11 cellular contexts compared by ENCODE assay signal in the genomic region with DNA sequence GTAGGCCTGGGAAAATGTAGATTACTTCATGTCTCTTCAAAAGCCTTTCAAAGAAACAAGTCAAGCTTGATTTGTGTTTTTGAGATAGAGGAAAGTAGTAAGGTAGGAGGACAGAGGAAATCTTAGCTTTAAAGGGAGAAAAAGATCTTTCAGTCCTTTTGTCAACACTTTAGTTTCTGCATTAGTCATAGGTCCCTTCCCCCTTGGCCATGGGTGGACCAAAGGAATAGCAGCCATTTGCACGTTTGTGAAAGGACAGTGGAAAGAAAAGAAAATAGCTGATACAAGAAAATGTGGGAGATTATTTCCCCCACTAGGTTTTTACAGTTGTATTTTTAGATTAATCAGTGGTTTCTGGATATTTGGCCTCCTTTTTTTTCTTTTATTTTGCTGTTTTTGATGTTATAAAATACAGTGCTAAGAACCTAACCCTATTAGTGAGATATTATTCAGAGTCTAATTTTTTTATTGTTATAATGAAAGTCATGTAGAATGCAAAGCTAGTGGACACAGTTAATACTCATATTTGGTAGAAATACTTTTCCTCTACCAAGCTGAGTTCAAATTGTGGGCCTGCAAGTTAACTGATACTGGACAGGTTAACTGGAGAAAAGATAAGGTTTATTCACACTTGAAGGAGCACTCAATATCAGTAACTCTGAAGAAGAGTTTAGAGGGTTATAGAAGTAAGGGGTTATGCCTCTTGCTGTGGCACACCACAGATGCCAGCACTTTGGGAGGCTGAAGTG.
A peak's percentile ranks its signal among the peaks of the same experiment; 100 is the strongest.
DNase-seq lines count a peak whose midpoint lies in the region; ATAC-seq and TF ChIP-seq lines count a peak whose summit lies in the region.
"Had no signal": no experiment of that assay in that cellular context is flagged by ENCODE, and none has a peak within 500 bp of the region (broad histone marks: within the 10 kb centered on the region; RNA-seq: fewer than 3 reads in every experiment).

No MANE protein-coding gene starts in this region.

- TF ChIP-seq CTCF in OCI-LY7 (conservative IDR thresholded peaks at IDR 0.05; ENCODE audit: low read length) (no peak), tibial artery (IDR thresholded peaks at IDR 0.05) (no peak)

- H3K4me3 ChIP-seq in OCI-LY7 (ENCODE audit: low read depth, low read length, poor library complexity, severe bottlenecking) (peak overlapping the region; percentile 41), tibial artery (no peak overlapping the region)

- intact Hi-C loops in OCI-LY7 (cut with micrococcal nuclease; ENCODE audit: unreplicated experiment) (no loop called here), tibial artery (cut with DNase I; ENCODE audit: low total_unique reads) (no loop called here)

- TF ChIP-seq POLR2A in erythroblast (IDR thresholded peaks at IDR 0.05; ENCODE audit: low read length), result no peak

- H3K4me1 ChIP-seq in OCI-LY7 (ENCODE audit: insufficient read depth, low read length, poor library complexity, severe bottlenecking) (peaks cover 99% of the 10 kb centered on the region), tibial artery (peaks cover 0 to 5% (median 2%) of the 10 kb centered on the region in 4 donors)
- H3K4me1 ChIP-seq: parathyroid adenoma had no signal

- peak overlapping the region; percentile 73 for H3K4me2 ChIP-seq in OCI-LY7 (ENCODE audit: low read length)

- peak; percentile 55 for ATAC-seq in GM18870 (IDR thresholded peaks at IDR 0.05; ENCODE audit: unreplicated experiment)
- ATAC-seq in HG03378 (IDR thresholded peaks at IDR 0.05; ENCODE audit: unreplicated experiment), result no peak

- H3K27ac ChIP-seq in OCI-LY7 (ENCODE audit: low read depth, low read length, poor library complexity, severe bottlenecking) (peak overlapping the region; percentile 99), tibial artery (no peak overlapping the region)
- H3K27ac ChIP-seq: parathyroid adenoma had no signal

- peaks cover 57% of the 10 kb centered on the region for H3K36me3 ChIP-seq in OCI-LY7 (ENCODE audit: insufficient read depth, low read length)
- H3K36me3 ChIP-seq in tibial artery, result peaks cover 9 to 11% (median 10%) of the 10 kb centered on the region in 3 donors

- H3K9me3 ChIP-seq in OCI-LY7 (ENCODE audit: low read length) (no peaks in the 10 kb centered on the region), tibial artery (no peaks in the 10 kb centered on the region)

- H2AFZ ChIP-seq in OCI-LY7 (ENCODE audit: low read length), result no peak overlapping the region
- H2AFZ ChIP-seq: parathyroid adenoma had no signal

- no peaks in the 10 kb centered on the region for H4K20me1 ChIP-seq in OCI-LY7 (ENCODE audit: insufficient read depth, low read length)

- H3K27me3 ChIP-seq in tibial artery, result no peaks in the 10 kb centered on the region

- peak; percentile 14 for DNase-seq in AG08395 (ENCODE audit: low spot score)
- DNase-seq in OCI-LY7 (ENCODE audit: low spot score), result no peak
- peak; percentile 26 to 69 for DNase-seq in erythroblast (lab: John Stamatoyannopoulos, UW)
- no peak for DNase-seq in NCI-H1417 (lab: John Stamatoyannopoulos, UW)
- DNase-seq in NCI-H526 treated with DMSO at 0.1 percent for 48 hours (lab: John Stamatoyannopoulos, UW), result no peak
- no peak for DNase-seq in tibial artery
- DNase-seq: NCI-H2081, T-helper 9 cell had no signal

- H3K79me2 ChIP-seq in OCI-LY7 (ENCODE audit: insufficient read depth, low read depth, low read length), result peaks cover 83% of the 10 kb centered on the region
- H3K79me2 ChIP-seq: parathyroid adenoma had no signal

- CTCF ChIA-PET in OCI-LY7 (lab: Charles Lee; ENCODE audit: unreplicated experiment), result interaction anchor here (0.6 to 1.5 kb wide), 6 partner anchors 22 to 301 kb away, joined by 3 to 6 read pairs (median 3); no protein-coding TSS in a partner anchor

- H3K9me2 ChIP-seq in OCI-LY7 (ENCODE audit: insufficient read depth, low read length), result no peaks in the 10 kb centered on the region

- POLR2A ChIA-PET in OCI-LY7 (lab: Charles Lee), result interaction anchor here (0.5 to 15.1 kb wide), 20 partner anchors 8 to 431 kb away, joined by 3 to 290 read pairs (median 4); a partner anchor contains a TSS

- BruUV-seq in OCI-LY7 (replicated peaks; lab: Mats Ljungman, UMichigan), result no TSS peak

Comparison
In these comparisons a context has a peak if more than half of its experiments do, and no peak if none do; other contexts are left out.
1. DNase-seq: peak in AG08395 (single experiment) and erythroblast (2 of 2); none in OCI-LY7 (single experiment), NCI-H1417 (0 of 3), NCI-H526 treated with DMSO at 0.1 percent for 48 hours (single experiment) and tibial artery (0 of 2).